Comparison of ENCODE assay signal across 1 cellular context in genomic region chr17:3890082-3890892, GRCh38.
TF ChIP-seq lines count a peak whose summit lies in the region.

No MANE protein-coding gene starts in this region.

TF ChIP-seq in GM12878, 131 proteins besides CTCF, POLR2A, EP300 and RAD21:
- TF ChIP-seq, protein P1, sequence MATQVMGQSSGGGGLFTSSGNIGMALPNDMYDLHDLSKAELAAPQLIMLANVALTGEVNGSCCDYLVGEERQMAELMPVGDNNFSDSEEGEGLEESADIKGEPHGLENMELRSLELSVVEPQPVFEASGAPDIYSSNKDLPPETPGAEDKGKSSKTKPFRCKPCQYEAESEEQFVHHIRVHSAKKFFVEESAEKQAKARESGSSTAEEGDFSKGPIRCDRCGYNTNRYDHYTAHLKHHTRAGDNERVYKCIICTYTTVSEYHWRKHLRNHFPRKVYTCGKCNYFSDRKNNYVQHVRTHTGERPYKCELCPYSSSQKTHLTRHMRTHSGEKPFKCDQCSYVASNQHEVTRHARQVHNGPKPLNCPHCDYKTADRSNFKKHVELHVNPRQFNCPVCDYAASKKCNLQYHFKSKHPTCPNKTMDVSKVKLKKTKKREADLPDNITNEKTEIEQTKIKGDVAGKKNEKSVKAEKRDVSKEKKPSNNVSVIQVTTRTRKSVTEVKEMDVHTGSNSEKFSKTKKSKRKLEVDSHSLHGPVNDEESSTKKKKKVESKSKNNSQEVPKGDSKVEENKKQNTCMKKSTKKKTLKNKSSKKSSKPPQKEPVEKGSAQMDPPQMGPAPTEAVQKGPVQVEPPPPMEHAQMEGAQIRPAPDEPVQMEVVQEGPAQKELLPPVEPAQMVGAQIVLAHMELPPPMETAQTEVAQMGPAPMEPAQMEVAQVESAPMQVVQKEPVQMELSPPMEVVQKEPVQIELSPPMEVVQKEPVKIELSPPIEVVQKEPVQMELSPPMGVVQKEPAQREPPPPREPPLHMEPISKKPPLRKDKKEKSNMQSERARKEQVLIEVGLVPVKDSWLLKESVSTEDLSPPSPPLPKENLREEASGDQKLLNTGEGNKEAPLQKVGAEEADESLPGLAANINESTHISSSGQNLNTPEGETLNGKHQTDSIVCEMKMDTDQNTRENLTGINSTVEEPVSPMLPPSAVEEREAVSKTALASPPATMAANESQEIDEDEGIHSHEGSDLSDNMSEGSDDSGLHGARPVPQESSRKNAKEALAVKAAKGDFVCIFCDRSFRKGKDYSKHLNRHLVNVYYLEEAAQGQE (IDR thresholded peaks at IDR 0.05; ENCODE audit: low read depth, low read length): no peak
- peak; percentile 51; the same call in 1 of the 2 replicates for TF ChIP-seq PAX5 (IDR thresholded peaks at IDR 0.05; ENCODE audit: borderline replicate concordance, low read depth, low read length)
- TF ChIP-seq ZBTB4 (CRISPR knock-in tag; IDR thresholded peaks at IDR 0.05): no peak
- no peak for TF ChIP-seq RELB (IDR thresholded peaks at IDR 0.05; ENCODE audit: low read depth)
- no peak for TF ChIP-seq KAT2A (conservative IDR thresholded peaks at IDR 0.05; ENCODE audit: control insufficient read depth, low read depth, low read length)
- TF ChIP-seq ZBED1 (IDR thresholded peaks at IDR 0.05; ENCODE audit: borderline replicate concordance): no peak
- TF ChIP-seq SREBF2 (IDR thresholded peaks at IDR 0.05; ENCODE audit: low read length): no peak
- TF ChIP-seq ATF2 (IDR thresholded peaks at IDR 0.05; ENCODE audit: low read length): no peak
- peak in 1 of 2 experiments; percentile 24; a peak in 1 of 4 replicates for TF ChIP-seq BHLHE40 (IDR thresholded peaks at IDR 0.05; ENCODE audit: borderline replicate concordance in 1 of 2, low read depth in 2 of 2, low read length in 1 of 2)
- TF ChIP-seq ZNF622 (IDR thresholded peaks at IDR 0.05): no peak
- TF ChIP-seq, protein P2, sequence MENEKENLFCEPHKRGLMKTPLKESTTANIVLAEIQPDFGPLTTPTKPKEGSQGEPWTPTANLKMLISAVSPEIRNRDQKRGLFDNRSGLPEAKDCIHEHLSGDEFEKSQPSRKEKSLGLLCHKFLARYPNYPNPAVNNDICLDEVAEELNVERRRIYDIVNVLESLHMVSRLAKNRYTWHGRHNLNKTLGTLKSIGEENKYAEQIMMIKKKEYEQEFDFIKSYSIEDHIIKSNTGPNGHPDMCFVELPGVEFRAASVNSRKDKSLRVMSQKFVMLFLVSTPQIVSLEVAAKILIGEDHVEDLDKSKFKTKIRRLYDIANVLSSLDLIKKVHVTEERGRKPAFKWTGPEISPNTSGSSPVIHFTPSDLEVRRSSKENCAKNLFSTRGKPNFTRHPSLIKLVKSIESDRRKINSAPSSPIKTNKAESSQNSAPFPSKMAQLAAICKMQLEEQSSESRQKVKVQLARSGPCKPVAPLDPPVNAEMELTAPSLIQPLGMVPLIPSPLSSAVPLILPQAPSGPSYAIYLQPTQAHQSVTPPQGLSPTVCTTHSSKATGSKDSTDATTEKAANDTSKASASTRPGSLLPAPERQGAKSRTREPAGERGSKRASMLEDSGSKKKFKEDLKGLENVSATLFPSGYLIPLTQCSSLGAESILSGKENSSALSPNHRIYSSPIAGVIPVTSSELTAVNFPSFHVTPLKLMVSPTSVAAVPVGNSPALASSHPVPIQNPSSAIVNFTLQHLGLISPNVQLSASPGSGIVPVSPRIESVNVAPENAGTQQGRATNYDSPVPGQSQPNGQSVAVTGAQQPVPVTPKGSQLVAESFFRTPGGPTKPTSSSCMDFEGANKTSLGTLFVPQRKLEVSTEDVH (IDR thresholded peaks at IDR 0.05; ENCODE audit: low read depth, partially characterized antibody): no peak
- no peak for TF ChIP-seq RUNX3 (IDR thresholded peaks at IDR 0.05; ENCODE audit: low read length)
